In genomic region chrX:21966866-21967265, GRCh38 we compare ENCODE assay signal across 10 cellular contexts.
"Had no signal": no experiment of that assay in that cellular context is flagged by ENCODE, and none has a peak within 500 bp of the region (broad histone marks: within the 10 kb centered on the region; RNA-seq: fewer than 3 reads in every experiment).

No MANE protein-coding gene starts in this region.

- DNase-seq: H9, HCEC 1CT, HFFc6, IMR-90, KG1 had no signal

- FAIRE-seq: H1, H54, K562 had no signal

- H3K9me3 Mint-ChIP-seq: GM23338, HFFc6 had no signal

- H3K27ac Mint-ChIP-seq: GM23338, HFFc6 had no signal

- H3K4me3 ChIP-seq: GM23338, K562 had no signal

- H3K27ac ChIP-seq: HL-60 had no signal

- ATAC-seq: GM23338, K562 had no signal

- H3K4me2 ChIP-seq: GM23338 had no signal

- H3K4me3 Mint-ChIP-seq: GM23338, H9, HFFc6 had no signal

- H2AFZ ChIP-seq: GM23338 had no signal
